8 cellular contexts compared by ENCODE assay signal in the genomic region with DNA sequence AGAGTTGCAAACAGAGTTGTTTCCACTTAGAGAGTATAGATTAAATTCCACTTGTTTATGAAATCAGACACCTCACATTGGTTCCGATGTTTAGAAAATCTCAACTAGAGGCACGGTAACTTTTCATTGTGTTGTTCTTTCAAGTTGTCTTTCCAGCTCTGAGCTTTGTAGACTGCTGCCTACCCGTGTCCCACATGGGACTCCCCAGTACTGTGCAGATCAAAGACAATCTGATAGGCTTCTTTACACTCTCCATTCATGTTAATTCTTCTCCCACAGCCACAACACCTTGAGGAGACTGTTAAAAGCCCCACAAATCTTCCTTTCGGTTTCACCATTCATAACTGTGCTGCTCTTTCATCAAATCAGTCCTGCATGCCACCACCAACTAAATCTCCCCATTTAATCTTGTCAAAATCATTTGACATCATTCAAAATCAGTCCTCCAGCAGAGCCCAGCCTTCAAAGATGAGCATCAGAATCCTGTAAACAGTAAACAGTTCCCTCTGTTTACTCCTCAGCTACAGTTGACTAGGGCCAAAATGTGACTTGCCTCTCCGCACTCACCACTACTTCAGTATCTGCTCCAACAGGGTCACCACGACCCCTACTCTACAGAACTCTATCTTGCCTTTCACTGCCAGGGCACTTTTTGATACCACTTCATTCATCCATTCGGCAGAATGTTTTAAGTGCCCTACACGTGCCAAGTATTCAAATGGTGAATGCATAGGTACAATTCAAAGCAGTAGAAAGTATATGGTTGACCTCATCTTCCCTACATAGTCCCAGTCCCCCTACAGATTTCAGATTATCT. TPM values are rescaled to one million over a fixed set of nuclear protein-coding genes. Genes with fewer than 3 reads are reported as not detected.
DNase-seq lines count a peak whose midpoint lies in the region; ATAC-seq lines count a peak whose summit lies in the region.

No MANE protein-coding gene starts in this region.

- peaks cover 65% of the 10 kb centered on the region for H3K36me3 Mint-ChIP-seq in activated T-helper 2 cell treated with anti-CD3 and anti-CD28 coated beads, Interferon-gamma antibody, Interleukin-2, Interleukin-4, amounts not matched to agents 10 μg/mL and 5 μg/mL and 100 μg/mL, durations not matched to agents 14 hours and 24 hours and 36 hours (ENCODE audit: low read depth)

- no peaks in the 10 kb centered on the region for H3K9me3 Mint-ChIP-seq in activated T-helper 2 cell treated with anti-CD3 and anti-CD28 coated beads, Interferon-gamma antibody, Interleukin-2, Interleukin-4, amounts not matched to agents 10 μg/mL and 5 μg/mL and 100 μg/mL, durations not matched to agents 14 hours and 24 hours and 36 hours

- peak overlapping the region; percentile 26 for H3K4me3 Mint-ChIP-seq in activated T-helper 2 cell treated with anti-CD3 and anti-CD28 coated beads, Interferon-gamma antibody, Interleukin-2, Interleukin-4, amounts not matched to agents 10 μg/mL and 5 μg/mL and 100 μg/mL, durations not matched to agents 14 hours and 24 hours and 36 hours (ENCODE audit: low read depth)

- H3K27ac Mint-ChIP-seq in activated T-helper 2 cell treated with anti-CD3 and anti-CD28 coated beads, Interferon-gamma antibody, Interleukin-2, Interleukin-4, amounts not matched to agents 10 μg/mL and 5 μg/mL and 100 μg/mL, durations not matched to agents 14 hours and 24 hours and 36 hours, result peak overlapping the region; percentile 75

- intact Hi-C loops in activated T-helper 2 cell treated with anti-CD3 and anti-CD28 coated beads, Interferon-gamma antibody, Interleukin-2, Interleukin-4, amounts not matched to agents 10 μg/mL and 5 μg/mL and 100 μg/mL, durations not matched to agents 14 hours and 24 hours and 36 hours (cut with micrococcal nuclease), result loop anchor here (1.0 to 10.0 kb wide), 7 partner anchors 8 to 335 kb away; a partner anchor contains a TSS

- peak; percentile 62 for DNase-seq in activated T-helper 2 cell treated with anti-CD3 and anti-CD28 coated beads, Interferon-gamma antibody, Interleukin-2, Interleukin-4, amounts not matched to agents 10 μg/mL and 5 μg/mL and 100 μg/mL, durations not matched to agents 14 hours and 24 hours and 36 hours (ENCODE audit: low spot score)
- peak; percentile 26 for DNase-seq in myocyte (ENCODE audit: low read depth)
- no peak for DNase-seq in COR-L47 (lab: John Stamatoyannopoulos, UW)
- no peak for DNase-seq in NCI-H524 treated with DMSO at 0.1 percent for 48 hours (lab: John Stamatoyannopoulos, UW)
- DNase-seq in NCI-H2081 treated with DMSO at 0.1 percent for 48 hours (lab: John Stamatoyannopoulos, UW), result no peak
- DNase-seq in T-helper 9 cell, result no peak

- H3K27me3 Mint-ChIP-seq in activated T-helper 2 cell treated with anti-CD3 and anti-CD28 coated beads, Interferon-gamma antibody, Interleukin-2, Interleukin-4, amounts not matched to agents 10 μg/mL and 5 μg/mL and 100 μg/mL, durations not matched to agents 14 hours and 24 hours and 36 hours (ENCODE audit: low read depth), result no peaks in the 10 kb centered on the region

- peaks cover 63% of the 10 kb centered on the region for H3K4me1 Mint-ChIP-seq in activated T-helper 2 cell treated with anti-CD3 and anti-CD28 coated beads, Interferon-gamma antibody, Interleukin-2, Interleukin-4, amounts not matched to agents 10 μg/mL and 5 μg/mL and 100 μg/mL, durations not matched to agents 14 hours and 24 hours and 36 hours (ENCODE audit: low read depth)

- peak; percentile 95 for ATAC-seq in GM18868 (IDR thresholded peaks at IDR 0.05; ENCODE audit: unreplicated experiment)
- peak; percentile 63 for ATAC-seq in HG02943 (IDR thresholded peaks at IDR 0.05; ENCODE audit: low read depth, unreplicated experiment)

RNA-seq across cellular contexts. Expression of a gene that starts 8.3 kb away (rescaled TPM):
- 262 and 267 TPM in 2 replicates for total RNA-seq in activated T-helper 2 cell treated with anti-CD3 and anti-CD28 coated beads, Interferon-gamma antibody, Interleukin-2, Interleukin-4, amounts not matched to agents 10 μg/mL and 5 μg/mL and 100 μg/mL, durations not matched to agents 14 hours and 24 hours and 36 hours
- total RNA-seq in myocyte, result 1,048 and 1,291 TPM in 2 replicates
- 2,760 TPM for polyA plus RNA-seq in myocyte (2012)

Comparison
In these comparisons a context has a peak if more than half of its experiments do, and no peak if none do; other contexts are left out.
1. DNase-seq: peak in activated T-helper 2 cell treated with anti-CD3 and anti-CD28 coated beads, Interferon-gamma antibody, Interleukin-2, Interleukin-4, amounts not matched to agents 10 μg/mL and 5 μg/mL and 100 μg/mL, durations not matched to agents 14 hours and 24 hours and 36 hours (single experiment) and myocyte (single experiment); none in COR-L47 (single experiment), NCI-H524 treated with DMSO at 0.1 percent for 48 hours (single experiment), NCI-H2081 treated with DMSO at 0.1 percent for 48 hours (single experiment) and T-helper 9 cell (single experiment).